Comparison of ENCODE assay signal across 29 cellular contexts in the genomic region with DNA sequence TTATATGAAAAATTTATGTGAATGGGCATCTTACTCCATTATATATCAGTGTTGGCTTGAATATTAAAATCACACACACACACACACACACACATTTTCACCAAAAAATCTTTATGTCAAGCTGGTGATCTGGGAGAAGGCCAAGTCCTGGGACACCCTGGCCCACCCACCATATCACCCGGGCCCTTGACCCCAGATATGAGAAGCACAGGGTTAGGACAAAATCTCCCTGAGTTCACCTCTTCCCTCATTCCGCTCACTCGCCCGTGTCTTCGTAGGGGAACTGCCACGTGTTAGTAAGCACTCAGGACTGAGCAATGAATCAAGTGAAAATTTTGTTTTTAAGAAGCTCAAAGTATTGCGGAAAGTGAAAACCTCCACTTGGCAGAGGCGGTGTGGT.
"Had no signal": no experiment of that assay in that cellular context is flagged by ENCODE, and none has a peak within 500 bp of the region (broad histone marks: within the 10 kb centered on the region; RNA-seq: fewer than 3 reads in every experiment).

No MANE protein-coding gene starts in this region.

- H3K9me3 Mint-ChIP-seq: activated CD4-positive, alpha-beta T cell treated with anti-CD3 and anti-CD28 coated beads, Interleukin-2, amount 10 ng/mL, durations not matched to agents 24 days and 14 days had no signal

- H3K27ac Mint-ChIP-seq: activated CD4-positive, alpha-beta memory T cell treated with anti-CD3 and anti-CD28 coated beads for 36 hours; activated CD4-positive, alpha-beta T cell treated with anti-CD3 and anti-CD28 coated beads for 36 hours; activated CD4-positive, alpha-beta T cell treated with anti-CD3 and anti-CD28 coated beads, Interleukin-2, amount 10 ng/mL, durations not matched to agents 24 days and 14 days; activated CD8-positive, alpha-beta memory T cell treated with anti-CD3 and anti-CD28 coated beads, Interleukin-2, amount 10 ng/mL, durations not matched to agents 7 days and 5 days; activated CD8-positive, alpha-beta T cell treated with anti-CD3 and anti-CD28 coated beads, Interleukin-2, amount 10 ng/mL, durations not matched to agents 7 days and 5 days; activated naive CD8-positive, alpha-beta T cell treated with anti-CD3 and anti-CD28 coated beads, Interleukin-2, amount 10 ng/mL, durations not matched to agents 7 days and 5 days; activated T-cell treated with anti-CD3 and anti-CD28 coated beads, Interleukin-2, amount 50 U/mL, for 24 hours; activated T-cell treated with anti-CD3 and anti-CD28 coated beads, Interleukin-2, amount 50 U/mL, for 72 hours had no signal

- H3K27ac ChIP-seq: ascending aorta, breast epithelium, cardiac muscle cell, colonic mucosa, epithelial cell of prostate, esophagus squamous epithelium, gastroesophageal sphincter, heart right ventricle had no signal

- H3K4me1 ChIP-seq: ascending aorta, breast epithelium, colonic mucosa, esophagus squamous epithelium, gastroesophageal sphincter, heart right ventricle had no signal

- DNase-seq: activated CD4-positive, alpha-beta memory T cell treated with anti-CD3 and anti-CD28 coated beads for 36 hours; activated CD4-positive, alpha-beta T cell treated with anti-CD3 and anti-CD28 coated beads for 36 hours; activated CD4-positive, alpha-beta T cell treated with anti-CD3 and anti-CD28 coated beads, Interleukin-2, amount 10 ng/mL, durations not matched to agents 24 days and 14 days; activated CD4-positive, CD25-positive, alpha-beta regulatory T cell; activated CD4-positive, CD25-positive, alpha-beta regulatory T cell treated with anti-CD3 and anti-CD28 coated beads, Interleukin-2, amount 50 U/mL, for 72 hours; activated CD8-positive, alpha-beta memory T cell treated with anti-CD3 and anti-CD28 coated beads, Interleukin-2, amount 10 ng/mL, durations not matched to agents 7 days and 5 days; activated CD8-positive, alpha-beta memory T cell treated with anti-CD3 and anti-CD28 coated beads, Interleukin-2, amount 50 U/mL, for 4 hours; activated CD8-positive, alpha-beta T cell treated with anti-CD3 and anti-CD28 coated beads, Interleukin-2, amount 10 ng/mL, durations not matched to agents 7 days and 5 days; activated gamma-delta T cell; activated naive CD4-positive, alpha-beta T cell; activated naive CD4-positive, alpha-beta T cell treated with anti-CD3 and anti-CD28 coated beads, Interleukin-2, amount 10 ng/mL, durations not matched to agents 7 days and 5 days; activated naive CD8-positive, alpha-beta T cell treated with anti-CD3 and anti-CD28 coated beads, Interleukin-2, amount 10 ng/mL, durations not matched to agents 7 days and 5 days; activated T-cell treated with anti-CD3 and anti-CD28 coated beads, Interleukin-2, amount 50 U/mL, for 24 hours; activated T-cell treated with anti-CD3 and anti-CD28 coated beads, Interleukin-2, amount 50 U/mL, for 72 hours; central memory CD4-positive, alpha-beta T cell; cerebellar nuclear complex; colonic mucosa; effector CD8-positive, alpha-beta T cell; esophagus squamous epithelium; foreskin melanocyte; heart right ventricle; T-helper 2 cell had no signal

- H3K9me3 ChIP-seq: ascending aorta, colonic mucosa, gastroesophageal sphincter had no signal

- H3K36me3 ChIP-seq: ascending aorta, breast epithelium, cardiac muscle cell, colonic mucosa, esophagus squamous epithelium, heart right ventricle had no signal

- H3K4me1 Mint-ChIP-seq: activated CD4-positive, alpha-beta T cell treated with anti-CD3 and anti-CD28 coated beads for 36 hours; activated CD4-positive, alpha-beta T cell treated with anti-CD3 and anti-CD28 coated beads, Interleukin-2, amount 10 ng/mL, durations not matched to agents 24 days and 14 days; activated CD8-positive, alpha-beta memory T cell treated with anti-CD3 and anti-CD28 coated beads, Interleukin-2, amount 10 ng/mL, durations not matched to agents 7 days and 5 days; activated naive CD8-positive, alpha-beta T cell treated with anti-CD3 and anti-CD28 coated beads, Interleukin-2, amount 10 ng/mL, durations not matched to agents 7 days and 5 days had no signal

- H3K27me3 Mint-ChIP-seq: activated CD4-positive, alpha-beta memory T cell treated with anti-CD3 and anti-CD28 coated beads for 36 hours; activated CD4-positive, alpha-beta T cell treated with anti-CD3 and anti-CD28 coated beads for 36 hours; activated CD4-positive, alpha-beta T cell treated with anti-CD3 and anti-CD28 coated beads, Interleukin-2, amount 10 ng/mL, durations not matched to agents 24 days and 14 days; activated CD8-positive, alpha-beta memory T cell treated with anti-CD3 and anti-CD28 coated beads, Interleukin-2, amount 10 ng/mL, durations not matched to agents 7 days and 5 days; activated naive CD8-positive, alpha-beta T cell treated with anti-CD3 and anti-CD28 coated beads, Interleukin-2, amount 10 ng/mL, durations not matched to agents 7 days and 5 days; activated T-cell treated with anti-CD3 and anti-CD28 coated beads, Interleukin-2, amount 50 U/mL, for 24 hours had no signal

- H3K36me3 Mint-ChIP-seq: activated CD4-positive, alpha-beta memory T cell treated with anti-CD3 and anti-CD28 coated beads for 36 hours; activated CD8-positive, alpha-beta memory T cell treated with anti-CD3 and anti-CD28 coated beads, Interleukin-2, amount 10 ng/mL, durations not matched to agents 7 days and 5 days; activated naive CD4-positive, alpha-beta T cell treated with anti-CD3 and anti-CD28 coated beads, Interleukin-2, amount 10 ng/mL, durations not matched to agents 7 days and 5 days; activated naive CD4-positive, alpha-beta T cell treated with anti-CD3 and anti-CD28 coated beads, Interleukin-2, amount 50 U/mL, for 72 hours; activated naive CD8-positive, alpha-beta T cell treated with anti-CD3 and anti-CD28 coated beads, Interleukin-2, amount 10 ng/mL, durations not matched to agents 7 days and 5 days; brain had no signal

- ATAC-seq: activated CD4-positive, alpha-beta T cell treated with anti-CD3 and anti-CD28 coated beads for 36 hours; activated CD8-positive, alpha-beta memory T cell treated with anti-CD3 and anti-CD28 coated beads, Interleukin-2, amount 10 ng/mL, durations not matched to agents 7 days and 5 days; activated CD8-positive, alpha-beta T cell treated with anti-CD3 and anti-CD28 coated beads, Interleukin-2, amount 10 ng/mL, durations not matched to agents 7 days and 5 days; activated T-cell treated with anti-CD3 and anti-CD28 coated beads, Interleukin-2, amount 50 U/mL, for 72 hours; heart right ventricle had no signal

- H3K4me3 ChIP-seq: ascending aorta, breast epithelium, cardiac muscle cell, colonic mucosa, esophagus squamous epithelium, gastroesophageal sphincter, heart right ventricle had no signal

- H3K27me3 ChIP-seq: ascending aorta, breast epithelium, cardiac muscle cell, colonic mucosa, esophagus squamous epithelium, gastroesophageal sphincter, heart right ventricle had no signal

- H3K4me3 Mint-ChIP-seq: activated CD4-positive, alpha-beta memory T cell treated with anti-CD3 and anti-CD28 coated beads for 36 hours; activated CD4-positive, alpha-beta T cell treated with anti-CD3 and anti-CD28 coated beads for 36 hours; activated CD4-positive, alpha-beta T cell treated with anti-CD3 and anti-CD28 coated beads, Interleukin-2, amount 10 ng/mL, durations not matched to agents 24 days and 14 days; activated CD8-positive, alpha-beta memory T cell treated with anti-CD3 and anti-CD28 coated beads, Interleukin-2, amount 10 ng/mL, durations not matched to agents 7 days and 5 days; activated CD8-positive, alpha-beta T cell treated with anti-CD3 and anti-CD28 coated beads, Interleukin-2, amount 10 ng/mL, durations not matched to agents 7 days and 5 days; activated naive CD4-positive, alpha-beta T cell treated with anti-CD3 and anti-CD28 coated beads, Interleukin-2, amount 10 ng/mL, durations not matched to agents 7 days and 5 days; activated naive CD8-positive, alpha-beta T cell treated with anti-CD3 and anti-CD28 coated beads, Interleukin-2, amount 10 ng/mL, durations not matched to agents 7 days and 5 days; activated T-cell treated with anti-CD3 and anti-CD28 coated beads, Interleukin-2, amount 50 U/mL, for 24 hours; activated T-cell treated with anti-CD3 and anti-CD28 coated beads, Interleukin-2, amount 50 U/mL, for 72 hours; brain had no signal
